9 cellular contexts compared by ENCODE assay signal in genomic region chr14:65927871-65928270, GRCh38.
DNase-seq lines count a peak whose midpoint lies in the region; ATAC-seq and TF ChIP-seq lines count a peak whose summit lies in the region.
"Had no signal": no experiment of that assay in that cellular context is flagged by ENCODE, and none has a peak within 500 bp of the region (broad histone marks: within the 10 kb centered on the region; RNA-seq: fewer than 3 reads in every experiment).

No MANE protein-coding gene starts in this region.

- H3K27ac Mint-ChIP-seq in natural killer cell, result peak overlapping the region; percentile 78 to 88

- peak overlapping the region; percentile 86 for H3K4me3 Mint-ChIP-seq in natural killer cell
- H3K4me3 Mint-ChIP-seq: neural crest cell had no signal

- 36 to 51% methylated on average over 10 of the region's 10 CpGs for WGBS in thyroid gland, 2 donors

- no peaks in the 10 kb centered on the region for H3K9me3 Mint-ChIP-seq in natural killer cell
- H3K9me3 Mint-ChIP-seq: neural crest cell had no signal

- peaks cover 58 to 68% of the 10 kb centered on the region in 2 donors for H3K4me1 Mint-ChIP-seq in natural killer cell

- H3K27me3 Mint-ChIP-seq in natural killer cell (ENCODE audit: low read depth in 2 of 2), result no peaks in the 10 kb centered on the region

- TF ChIP-seq CTCF in natural killer cell (IDR thresholded peaks at IDR 0.05) (no peak), thyroid gland (IDR thresholded peaks at IDR 0.05) (no peak)

- H3K36me3 ChIP-seq in thyroid gland, result no peaks in the 10 kb centered on the region

- H3K4me1 ChIP-seq in thyroid gland, result peaks cover 0 to 5% of the 10 kb centered on the region in 2 donors

- no peak overlapping the region for H3K4me3 ChIP-seq in thyroid gland (replicated peaks in 1 of 3)

- TF ChIP-seq POLR2A in thyroid gland (IDR thresholded peaks at IDR 0.05), result no peak

- no peaks in the 10 kb centered on the region for H3K36me3 Mint-ChIP-seq in natural killer cell

- peak; percentile 85 to 98 (median 91) for ATAC-seq in natural killer cell
- no peak for ATAC-seq in GM18517 (IDR thresholded peaks at IDR 0.05; ENCODE audit: unreplicated experiment)

- intact Hi-C loops in natural killer cell (cut with micrococcal nuclease) (loop anchor here (5.0 kb wide), 2 partner anchors 81 to 136 kb away; no protein-coding TSS in a partner anchor), thyroid gland (cut with DNase I) (no loop called here)

- no peaks in the 10 kb centered on the region for H3K27me3 ChIP-seq in thyroid gland

- no peak overlapping the region for H3K27ac ChIP-seq in thyroid gland

- DNase-seq in NCI-H526 treated with DMSO at 0.1 percent for 48 hours (lab: John Stamatoyannopoulos, UW) (peak; percentile 36), activated T-cell treated with anti-CD3 and anti-CD28 coated beads for 24 hours (ENCODE audit: low read depth) (peak; percentile 71), natural killer cell (peak; percentile 61), thyroid gland (peak; percentile 19 to 24), NCI-H82 treated with DMSO at 0.1 percent for 48 hours (lab: John Stamatoyannopoulos, UW; ENCODE audit: unreplicated experiment) (no peak), NOMO-1 (lab: John Stamatoyannopoulos, UW; ENCODE audit: unreplicated experiment in 2 of 2) (no peak)
- DNase-seq: NCI-H524 had no signal

- H3K9me3 ChIP-seq in thyroid gland, result no peaks in the 10 kb centered on the region

Comparison
In these comparisons a context has a peak if more than half of its experiments do, and no peak if none do; other contexts are left out.
1. DNase-seq: peak in NCI-H526 treated with DMSO at 0.1 percent for 48 hours (single experiment), activated T-cell treated with anti-CD3 and anti-CD28 coated beads for 24 hours (single experiment), natural killer cell (single experiment) and thyroid gland (2 of 2); none in NCI-H82 treated with DMSO at 0.1 percent for 48 hours (single experiment) and NOMO-1 (0 of 2).